Comparison of ENCODE assay signal across 22 cellular contexts in the genomic region with DNA sequence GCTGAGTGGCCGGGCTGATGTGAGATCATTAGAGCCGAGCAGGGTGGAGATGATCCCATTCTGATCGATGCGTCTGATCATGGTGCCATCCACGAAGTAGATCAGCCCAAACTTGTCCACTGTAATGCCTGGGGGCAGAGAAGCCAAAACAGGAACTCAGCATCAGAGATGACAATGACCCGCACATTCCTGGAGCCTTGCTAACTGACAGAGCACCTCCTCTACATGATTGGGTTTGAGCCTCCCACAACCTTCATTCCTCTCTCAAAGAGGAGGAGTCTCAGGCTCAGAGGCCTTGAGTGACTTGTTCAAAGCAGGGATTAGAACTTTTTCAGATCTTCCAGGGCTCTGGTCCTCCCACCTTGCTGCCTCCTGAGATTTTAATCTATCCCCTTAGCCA.
DNase-seq lines count a peak whose midpoint lies in the region; ATAC-seq and TF ChIP-seq lines count a peak whose summit lies in the region.
"Had no signal": no experiment of that assay in that cellular context is flagged by ENCODE, and none has a peak within 500 bp of the region (broad histone marks: within the 10 kb centered on the region; RNA-seq: fewer than 3 reads in every experiment).

No MANE protein-coding gene starts in this region.

- H2BK5ac ChIP-seq in mesendoderm (ENCODE audit: low read length): no peak overlapping the region

- H4K8ac ChIP-seq in mesendoderm (ENCODE audit: low read depth, low read length): no peak overlapping the region

- no peak overlapping the region for H4K5ac ChIP-seq in mesendoderm (ENCODE audit: low read length)

- H3K18ac ChIP-seq in mesendoderm (ENCODE audit: low read length): no peak overlapping the region

- no peaks in the 10 kb centered on the region for H3K36me3 ChIP-seq in mammary epithelial cell (ENCODE audit: insufficient read depth, low read length)
- no peaks in the 10 kb centered on the region for H3K36me3 ChIP-seq in mesendoderm (ENCODE audit: control insufficient read depth, insufficient read depth, low read length)
- H3K36me3 ChIP-seq: HAP-1, right lobe of liver, suprapubic skin had no signal

- peak overlapping the region; percentile 69 for H2AFZ ChIP-seq in mammary epithelial cell (ENCODE audit: low read depth, low read length)
- H2AFZ ChIP-seq: parathyroid adenoma had no signal

- in situ Hi-C loops in mammary epithelial cell (cut with MboI; ENCODE audit: low sequenced_read_pairs in 2 of 2): no loop called here

- no peaks in the 10 kb centered on the region for H3K9me3 Mint-ChIP-seq in natural killer cell
- H3K9me3 Mint-ChIP-seq: CD4-positive, alpha-beta memory T cell; dendritic cell treated with granulocyte-macrophage colony-stimulating factor and Interleukin-4, amounts not matched to agents 40 ng/mL and 50 ng/mL, for 4 days; naive thymus-derived CD4-positive, alpha-beta T cell had no signal

- H3K4me3 Mint-ChIP-seq in natural killer cell: no peak overlapping the region
- H3K4me3 Mint-ChIP-seq: CD4-positive, alpha-beta memory T cell; dendritic cell treated with granulocyte-macrophage colony-stimulating factor and Interleukin-4, amounts not matched to agents 40 ng/mL and 50 ng/mL, for 4 days; naive thymus-derived CD4-positive, alpha-beta T cell had no signal

- H4K20me1 ChIP-seq in mammary epithelial cell (ENCODE audit: insufficient read depth, low read length): no peaks in the 10 kb centered on the region

- no peaks in the 10 kb centered on the region for H3K9me3 ChIP-seq in mammary epithelial cell (replicated peaks; ENCODE audit: insufficient read depth, low read length)
- H3K9me3 ChIP-seq: HAP-1, right lobe of liver, suprapubic skin had no signal

- H3K27ac ChIP-seq in mammary epithelial cell (ENCODE audit: insufficient read depth, low read depth, low read length) (no peak overlapping the region), mesendoderm (ENCODE audit: low read depth, low read length) (no peak overlapping the region)
- H3K27ac ChIP-seq: parathyroid adenoma, right lobe of liver, suprapubic skin had no signal

- no peaks in the 10 kb centered on the region for H3K79me2 ChIP-seq in mammary epithelial cell (ENCODE audit: insufficient read depth, low read length)
- H3K79me2 ChIP-seq in mesendoderm (ENCODE audit: control insufficient read depth, insufficient read depth, low read length): no peaks in the 10 kb centered on the region
- H3K79me2 ChIP-seq: parathyroid adenoma had no signal

- H3K4me1 ChIP-seq in mammary epithelial cell (ENCODE audit: insufficient read depth, low read length) (peaks cover 11% of the 10 kb centered on the region), mesendoderm (ENCODE audit: control insufficient read depth, low read depth, low read length) (no peaks in the 10 kb centered on the region)
- H3K4me1 ChIP-seq: HAP-1, parathyroid adenoma, right lobe of liver, suprapubic skin had no signal

- no peak overlapping the region for H2AK5ac ChIP-seq in mesendoderm (ENCODE audit: low read length)

- H3K4ac ChIP-seq in mesendoderm (ENCODE audit: low read depth, low read length): no peak overlapping the region

- H3K79me1 ChIP-seq in mesendoderm (ENCODE audit: low read length): no peaks in the 10 kb centered on the region

- H3K27me3 ChIP-seq in mammary epithelial cell (ENCODE audit: insufficient read depth, low read length) (no peaks in the 10 kb centered on the region), mesendoderm (ENCODE audit: insufficient read depth, low read length, poor library complexity) (no peaks in the 10 kb centered on the region)
- H3K27me3 ChIP-seq: right lobe of liver, suprapubic skin had no signal

- H3K4me3 ChIP-seq in mammary epithelial cell (replicated peaks in 1 of 3; ENCODE audit: insufficient read depth in 1 of 3, low read depth in 2 of 3, low read length in 3 of 3) (no peak overlapping the region), mesendoderm (ENCODE audit: low read length) (no peak overlapping the region)
- H3K4me3 ChIP-seq: HAP-1, right lobe of liver, suprapubic skin had no signal

- no peak overlapping the region for H2BK15ac ChIP-seq in mesendoderm (replicated peaks; ENCODE audit: low read depth)

- no peak overlapping the region for H3K56ac ChIP-seq in mesendoderm (ENCODE audit: low read length)

- dilution Hi-C loops in mammary epithelial cell (cut with HindIII; ENCODE audit: low sequenced_read_pairs): no loop called here

- no peak overlapping the region for H3K23ac ChIP-seq in mesendoderm (ENCODE audit: low read length)

- TF ChIP-seq CTCF in mammary epithelial cell (conservative IDR thresholded peaks at IDR 0.05 in 1 of 2, IDR thresholded peaks at IDR 0.05 in 1 of 2; ENCODE audit: extremely low read depth in 1 of 2, insufficient read depth in 1 of 2, low read depth in 1 of 2, low read length in 2 of 2): no peak
- no peak for TF ChIP-seq CTCF in natural killer cell (IDR thresholded peaks at IDR 0.05)

- no peak for ATAC-seq in natural killer cell
- no peak for ATAC-seq in HG03378 (IDR thresholded peaks at IDR 0.05; ENCODE audit: unreplicated experiment)
- ATAC-seq: naive thymus-derived CD4-positive, alpha-beta T cell; right lobe of liver; Right ventricle myocardium inferior had no signal

- CTCF ChIA-PET in mammary epithelial cell (lab: Charles Lee; ENCODE audit: low non-redundant PET): no interaction called here

- peaks cover 0 to 7% of the 10 kb centered on the region in 2 donors for H3K27me3 Mint-ChIP-seq in natural killer cell (ENCODE audit: low read depth in 2 of 2)

- H3K36me3 Mint-ChIP-seq in natural killer cell: no peaks in the 10 kb centered on the region
- H3K36me3 Mint-ChIP-seq: CD4-positive, alpha-beta memory T cell; naive thymus-derived CD4-positive, alpha-beta T cell had no signal

- DNase-seq in AG20443 (ENCODE audit: low spot score) (peak; percentile 33), HT1080 (ENCODE audit: low read depth) (peak; percentile 32), mammary epithelial cell (peak; percentile 65), mesendoderm (peak; percentile 88), retina (no peak), head of caudate nucleus (no peak), natural killer cell (no peak)
- DNase-seq: activated CD4-positive, alpha-beta T cell treated with anti-CD3 and anti-CD28 coated beads, Interleukin-2, amount 50 U/mL, for 4 hours; activated gamma-delta T cell; activated T-cell treated with anti-CD3 and anti-CD28 coated beads for 4 hours; CD4-positive, alpha-beta memory T cell; DMS53; naive thymus-derived CD4-positive, alpha-beta T cell; NCI-H1436 treated with DMSO at 0.1 percent for 48 hours; NCI-H524 treated with DMSO at 0.1 percent for 48 hours; right lobe of liver had no signal

- 11% methylated on average over 6 of the region's 6 CpGs for WGBS in mammary epithelial cell (ENCODE audit: low coverage, missing lambda C conversion rate)
- no CpG with 5 or more reads among the region's 6 CpGs for WGBS in mesendoderm (ENCODE audit: extremely low coverage, insufficient coverage, low lambda C conversion rate)

- no peak overlapping the region for H2BK120ac ChIP-seq in mesendoderm (ENCODE audit: low read depth, low read length)

- H3K4me2 ChIP-seq in mammary epithelial cell (ENCODE audit: insufficient read depth, low read depth, low read length) (peak overlapping the region; percentile 37), mesendoderm (ENCODE audit: low read length) (no peak overlapping the region)

- no peak overlapping the region for H3K27ac Mint-ChIP-seq in natural killer cell
- H3K27ac Mint-ChIP-seq: dendritic cell treated with granulocyte-macrophage colony-stimulating factor and Interleukin-4, amounts not matched to agents 40 ng/mL and 50 ng/mL, for 4 days; naive thymus-derived CD4-positive, alpha-beta T cell had no signal

- intact Hi-C loops in mammary epithelial cell (cut with micrococcal nuclease): no loop called here
- intact Hi-C loops in head of caudate nucleus (cut with DNase I): no loop called here
- intact Hi-C loops in natural killer cell (cut with micrococcal nuclease): no loop called here

- H3K4me1 Mint-ChIP-seq in natural killer cell: no peaks in the 10 kb centered on the region
- H3K4me1 Mint-ChIP-seq: CD4-positive, alpha-beta memory T cell; naive thymus-derived CD4-positive, alpha-beta T cell had no signal

- H3K9ac ChIP-seq in mammary epithelial cell (ENCODE audit: insufficient read depth, low read length): no peak overlapping the region
- H3K9ac ChIP-seq in mesendoderm (ENCODE audit: low read length): no peak overlapping the region
- H3K9ac ChIP-seq: parathyroid adenoma had no signal

- BruUV-seq in mammary epithelial cell (replicated peaks; lab: Mats Ljungman, UMichigan): no TSS peak

Comparison
In these comparisons a context has a peak if more than half of its experiments do, and no peak if none do; other contexts are left out.
1. DNase-seq: peak in AG20443 (single experiment), HT1080 (single experiment), mammary epithelial cell (single experiment) and mesendoderm (single experiment); none in retina (single experiment), head of caudate nucleus (0 of 42) and natural killer cell (single experiment).